Comparison of ENCODE assay signal across 21 cellular contexts in genomic region chr5:180045889-180046499, GRCh38. TPM values are rescaled to one million over a fixed set of nuclear protein-coding genes. Genes with fewer than 3 reads are reported as not detected.
DNase-seq lines count a peak whose midpoint lies in the region; ATAC-seq lines count a peak whose summit lies in the region.
"Had no signal": no experiment of that assay in that cellular context is flagged by ENCODE, and none has a peak within 500 bp of the region (broad histone marks: within the 10 kb centered on the region; RNA-seq: fewer than 3 reads in every experiment).

No MANE protein-coding gene starts in this region.

- peak; percentile 60 for ATAC-seq in stimulated activated naive CD8-positive, alpha-beta T cell treated with anti-CD3 and anti-CD28 coated beads, Interleukin-15, amount 100 ng/mL, for 72 hours
- no peak for ATAC-seq in stimulated activated naive CD8-positive, alpha-beta T cell treated with anti-CD3 and anti-CD28 coated beads, Interleukin-15, Interleukin-2, amounts not matched to agents 100 U/mL and 50 U/mL, for 24 hours
- ATAC-seq in esophagus mucosa, result peak; percentile 11
- no peak for ATAC-seq in left colon
- ATAC-seq in sciatic nerve, result no peak
- ATAC-seq: A549, HCT116 had no signal

- DNase-seq in stimulated activated naive CD8-positive, alpha-beta T cell treated with anti-CD3 and anti-CD28 coated beads, Interleukin-15, amount 100 ng/mL, for 72 hours, result no peak
- no peak for DNase-seq in stimulated activated naive CD8-positive, alpha-beta T cell treated with anti-CD3 and anti-CD28 coated beads, Interleukin-15, Interleukin-2, amounts not matched to agents 100 U/mL and 50 U/mL, for 24 hours
- DNase-seq in left colon (no peak), sciatic nerve (ENCODE audit: low spot score) (no peak), hippocampal formation (lab: John Stamatoyannopoulos, UW) (no peak)
- DNase-seq: AML-193; CD4-positive, alpha-beta memory T cell; DMS153; DMS79; GDM1; GOT3; H7; IMR-90; KG1 had no signal

- no peak overlapping the region for H3K4me3 Mint-ChIP-seq in stimulated activated naive CD8-positive, alpha-beta T cell treated with anti-CD3 and anti-CD28 coated beads, Interleukin-15, amount 100 ng/mL, for 72 hours
- H3K4me3 Mint-ChIP-seq: CD14-positive monocyte; CD4-positive, alpha-beta memory T cell had no signal

- peak overlapping the region; percentile 9 for H3K27ac ChIP-seq in temporal lobe (ENCODE audit: low read depth, low read length)
- H3K27ac ChIP-seq: 22Rv1, A549, HL-60 had no signal

- no peaks in the 10 kb centered on the region for H3K27me3 Mint-ChIP-seq in stimulated activated naive CD8-positive, alpha-beta T cell treated with anti-CD3 and anti-CD28 coated beads, Interleukin-15, amount 100 ng/mL, for 72 hours
- H3K27me3 Mint-ChIP-seq: CD4-positive, alpha-beta memory T cell had no signal

- intact Hi-C loops in left colon (cut with DNase I, micrococcal nuclease) (no loop called here), sciatic nerve (cut with DNase I) (no loop called here)

- no peak overlapping the region for H3K27ac Mint-ChIP-seq in stimulated activated naive CD8-positive, alpha-beta T cell treated with anti-CD3 and anti-CD28 coated beads, Interleukin-15, amount 100 ng/mL, for 72 hours
- H3K27ac Mint-ChIP-seq: CD4-positive, alpha-beta memory T cell had no signal

- no peaks in the 10 kb centered on the region for H3K9me3 Mint-ChIP-seq in stimulated activated naive CD8-positive, alpha-beta T cell treated with anti-CD3 and anti-CD28 coated beads, Interleukin-15, amount 100 ng/mL, for 72 hours

- H3K4me1 Mint-ChIP-seq in stimulated activated naive CD8-positive, alpha-beta T cell treated with anti-CD3 and anti-CD28 coated beads, Interleukin-15, amount 100 ng/mL, for 72 hours, result peaks cover 12% of the 10 kb centered on the region

RNA-seq across cellular contexts. Expression of gene RNF130, which starts 25.6 kb away (rescaled TPM):
- total RNA-seq in esophagus mucosa, result 13.7 TPM
- total RNA-seq in temporal lobe, result 69.8 TPM
- total RNA-seq in left colon, result 10 to 100 TPM; 39.7 to 52.1 TPM
- total RNA-seq in sciatic nerve, result 118 TPM

Comparison
In these comparisons a context has a peak if more than half of its experiments do, and no peak if none do; other contexts are left out.
1. ATAC-seq: peak in stimulated activated naive CD8-positive, alpha-beta T cell treated with anti-CD3 and anti-CD28 coated beads, Interleukin-15, amount 100 ng/mL, for 72 hours (single experiment) and esophagus mucosa (single experiment); none in stimulated activated naive CD8-positive, alpha-beta T cell treated with anti-CD3 and anti-CD28 coated beads, Interleukin-15, Interleukin-2, amounts not matched to agents 100 U/mL and 50 U/mL, for 24 hours (single experiment), left colon (single experiment) and sciatic nerve (single experiment).